In the genomic region with DNA sequence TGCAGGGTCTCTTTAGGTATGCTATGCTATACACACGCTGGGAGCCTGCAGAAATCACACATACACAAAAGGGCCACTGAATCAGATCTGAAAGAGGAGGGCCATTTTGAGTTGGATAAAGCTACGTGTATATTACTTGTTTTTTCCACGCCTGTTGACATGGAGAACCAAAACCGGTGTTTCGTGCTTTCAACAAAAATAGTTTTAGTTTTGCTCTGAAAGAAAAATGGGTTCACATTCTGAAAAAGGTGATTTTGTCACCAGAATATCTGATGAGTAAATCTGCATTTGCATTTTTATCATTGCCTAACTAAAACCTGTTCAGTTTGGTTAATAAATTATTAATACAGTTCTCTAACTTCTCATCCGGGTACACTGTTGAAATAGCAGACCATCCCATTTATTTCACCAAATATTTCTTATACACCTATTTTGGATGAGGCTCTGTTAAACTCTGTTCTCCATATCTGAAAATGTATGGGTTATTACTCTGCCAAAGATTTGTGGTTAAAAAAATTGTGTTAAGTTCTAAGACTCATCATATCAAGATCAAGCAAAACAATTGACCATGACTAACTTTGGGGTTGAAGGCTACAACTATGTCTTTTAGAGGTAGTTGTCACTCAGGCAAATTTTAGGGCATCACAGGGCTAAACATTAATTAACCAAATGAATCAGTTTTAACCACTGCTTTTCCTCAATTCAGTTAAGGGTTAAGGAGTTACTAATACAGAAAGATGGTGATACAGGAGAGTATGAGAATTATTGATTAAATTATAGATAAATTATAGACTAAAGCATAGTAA, we compare ENCODE assay signal across 1 cellular context.
A peak's percentile ranks its signal among the peaks of the same experiment; 100 is the strongest.
TF ChIP-seq lines count a peak whose summit lies in the region.

No MANE protein-coding gene starts in this region.

TF ChIP-seq in GM12878, 131 proteins besides CTCF, POLR2A, EP300 and RAD21 (continued from another document and continues in another):
- TF ChIP-seq ZNF217 (IDR thresholded peaks at IDR 0.05) (peak; percentile 81; the same call in 1 of the 2 replicates), SP1 (IDR thresholded peaks at IDR 0.05; ENCODE audit: low read depth, low read length) (no peak), KDM1A (IDR thresholded peaks at IDR 0.05; ENCODE audit: borderline replicate concordance) (no peak), POU2F2 (IDR thresholded peaks at IDR 0.05; ENCODE audit: borderline replicate concordance, low read depth, low read length) (no peak), IKZF1 (conservative IDR thresholded peaks at IDR 0.05) (no peak), STAT3 (IDR thresholded peaks at IDR 0.05; ENCODE audit: low read depth, low read length) (no peak), ASH2L (IDR thresholded peaks at IDR 0.05; ENCODE audit: borderline replicate concordance, low read depth) (no peak), TARDBP (IDR thresholded peaks at IDR 0.05; ENCODE audit: borderline replicate concordance) (no peak), SMAD5 (IDR thresholded peaks at IDR 0.05; ENCODE audit: low read depth) (no peak), ZBED1 (IDR thresholded peaks at IDR 0.05; ENCODE audit: borderline replicate concordance) (no peak), LARP7 (IDR thresholded peaks at IDR 0.05) (no peak), NFIC (IDR thresholded peaks at IDR 0.05; ENCODE audit: low read depth, low read length) (peak; percentile 67; the same call in 1 of the 2 replicates), JUND (IDR thresholded peaks at IDR 0.05; ENCODE audit: low read depth, low read length) (0 out of 2 replicates have a peak, but pooled peaks have one; percentile 4), SIN3A (IDR thresholded peaks at IDR 0.05; ENCODE audit: low read depth, low read length) (no peak), TCF12 (IDR thresholded peaks at IDR 0.05; ENCODE audit: low read depth, low read length) (no peak), NR2F1 (conservative IDR thresholded peaks at IDR 0.05) (peak; percentile 80), EGR1 (IDR thresholded peaks at IDR 0.05; ENCODE audit: borderline replicate concordance in 1 of 2, low read depth in 2 of 2, low read length in 2 of 2) (no peak), CBFB (IDR thresholded peaks at IDR 0.05; ENCODE audit: low read depth) (no peak), NR2C2 (IDR thresholded peaks at IDR 0.05; ENCODE audit: borderline replicate concordance, control insufficient read depth, insufficient read length, low read depth) (no peak), HCFC1 (IDR thresholded peaks at IDR 0.05; ENCODE audit: low read length) (no peak), IKZF2 (IDR thresholded peaks at IDR 0.05) (no peak; a peak in 1 of 4 replicates), POLR2AphosphoS2 (IDR thresholded peaks at IDR 0.05; ENCODE audit: low read depth, low read length) (no peak)
- TF ChIP-seq, protein P1, sequence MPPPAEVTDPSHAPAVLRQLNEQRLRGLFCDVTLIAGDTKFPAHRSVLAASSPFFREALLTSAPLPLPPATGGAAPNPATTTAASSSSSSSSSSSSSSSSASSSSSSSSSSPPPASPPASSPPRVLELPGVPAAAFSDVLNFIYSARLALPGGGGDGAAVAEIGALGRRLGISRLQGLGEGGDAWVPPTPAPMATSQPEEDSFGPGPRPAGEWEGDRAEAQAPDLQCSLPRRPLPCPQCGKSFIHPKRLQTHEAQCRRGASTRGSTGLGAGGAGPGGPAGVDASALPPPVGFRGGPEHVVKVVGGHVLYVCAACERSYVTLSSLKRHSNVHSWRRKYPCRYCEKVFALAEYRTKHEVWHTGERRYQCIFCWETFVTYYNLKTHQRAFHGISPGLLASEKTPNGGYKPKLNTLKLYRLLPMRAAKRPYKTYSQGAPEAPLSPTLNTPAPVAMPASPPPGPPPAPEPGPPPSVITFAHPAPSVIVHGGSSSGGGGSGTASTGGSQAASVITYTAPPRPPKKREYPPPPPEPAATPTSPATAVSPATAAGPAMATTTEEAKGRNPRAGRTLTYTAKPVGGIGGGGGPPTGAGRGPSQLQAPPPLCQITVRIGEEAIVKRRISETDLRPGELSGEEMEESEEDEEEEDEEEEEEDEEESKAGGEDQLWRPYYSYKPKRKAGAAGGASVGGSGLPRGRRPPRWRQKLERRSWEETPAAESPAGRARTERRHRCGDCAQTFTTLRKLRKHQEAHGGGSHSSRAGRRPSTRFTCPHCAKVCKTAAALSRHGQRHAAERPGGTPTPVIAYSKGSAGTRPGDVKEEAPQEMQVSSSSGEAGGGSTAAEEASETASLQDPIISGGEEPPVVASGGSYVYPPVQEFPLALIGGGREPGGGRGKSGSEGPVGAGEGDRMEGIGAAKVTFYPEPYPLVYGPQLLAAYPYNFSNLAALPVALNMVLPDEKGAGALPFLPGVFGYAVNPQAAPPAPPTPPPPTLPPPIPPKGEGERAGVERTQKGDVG (CRISPR knock-in tag; IDR thresholded peaks at IDR 0.05) = no peak
- TF ChIP-seq, protein P2, sequence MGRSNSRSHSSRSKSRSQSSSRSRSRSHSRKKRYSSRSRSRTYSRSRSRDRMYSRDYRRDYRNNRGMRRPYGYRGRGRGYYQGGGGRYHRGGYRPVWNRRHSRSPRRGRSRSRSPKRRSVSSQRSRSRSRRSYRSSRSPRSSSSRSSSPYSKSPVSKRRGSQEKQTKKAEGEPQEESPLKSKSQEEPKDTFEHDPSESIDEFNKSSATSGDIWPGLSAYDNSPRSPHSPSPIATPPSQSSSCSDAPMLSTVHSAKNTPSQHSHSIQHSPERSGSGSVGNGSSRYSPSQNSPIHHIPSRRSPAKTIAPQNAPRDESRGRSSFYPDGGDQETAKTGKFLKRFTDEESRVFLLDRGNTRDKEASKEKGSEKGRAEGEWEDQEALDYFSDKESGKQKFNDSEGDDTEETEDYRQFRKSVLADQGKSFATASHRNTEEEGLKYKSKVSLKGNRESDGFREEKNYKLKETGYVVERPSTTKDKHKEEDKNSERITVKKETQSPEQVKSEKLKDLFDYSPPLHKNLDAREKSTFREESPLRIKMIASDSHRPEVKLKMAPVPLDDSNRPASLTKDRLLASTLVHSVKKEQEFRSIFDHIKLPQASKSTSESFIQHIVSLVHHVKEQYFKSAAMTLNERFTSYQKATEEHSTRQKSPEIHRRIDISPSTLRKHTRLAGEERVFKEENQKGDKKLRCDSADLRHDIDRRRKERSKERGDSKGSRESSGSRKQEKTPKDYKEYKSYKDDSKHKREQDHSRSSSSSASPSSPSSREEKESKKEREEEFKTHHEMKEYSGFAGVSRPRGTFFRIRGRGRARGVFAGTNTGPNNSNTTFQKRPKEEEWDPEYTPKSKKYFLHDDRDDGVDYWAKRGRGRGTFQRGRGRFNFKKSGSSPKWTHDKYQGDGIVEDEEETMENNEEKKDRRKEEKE (IDR thresholded peaks at IDR 0.05) = no peak
- TF ChIP-seq, protein P3, sequence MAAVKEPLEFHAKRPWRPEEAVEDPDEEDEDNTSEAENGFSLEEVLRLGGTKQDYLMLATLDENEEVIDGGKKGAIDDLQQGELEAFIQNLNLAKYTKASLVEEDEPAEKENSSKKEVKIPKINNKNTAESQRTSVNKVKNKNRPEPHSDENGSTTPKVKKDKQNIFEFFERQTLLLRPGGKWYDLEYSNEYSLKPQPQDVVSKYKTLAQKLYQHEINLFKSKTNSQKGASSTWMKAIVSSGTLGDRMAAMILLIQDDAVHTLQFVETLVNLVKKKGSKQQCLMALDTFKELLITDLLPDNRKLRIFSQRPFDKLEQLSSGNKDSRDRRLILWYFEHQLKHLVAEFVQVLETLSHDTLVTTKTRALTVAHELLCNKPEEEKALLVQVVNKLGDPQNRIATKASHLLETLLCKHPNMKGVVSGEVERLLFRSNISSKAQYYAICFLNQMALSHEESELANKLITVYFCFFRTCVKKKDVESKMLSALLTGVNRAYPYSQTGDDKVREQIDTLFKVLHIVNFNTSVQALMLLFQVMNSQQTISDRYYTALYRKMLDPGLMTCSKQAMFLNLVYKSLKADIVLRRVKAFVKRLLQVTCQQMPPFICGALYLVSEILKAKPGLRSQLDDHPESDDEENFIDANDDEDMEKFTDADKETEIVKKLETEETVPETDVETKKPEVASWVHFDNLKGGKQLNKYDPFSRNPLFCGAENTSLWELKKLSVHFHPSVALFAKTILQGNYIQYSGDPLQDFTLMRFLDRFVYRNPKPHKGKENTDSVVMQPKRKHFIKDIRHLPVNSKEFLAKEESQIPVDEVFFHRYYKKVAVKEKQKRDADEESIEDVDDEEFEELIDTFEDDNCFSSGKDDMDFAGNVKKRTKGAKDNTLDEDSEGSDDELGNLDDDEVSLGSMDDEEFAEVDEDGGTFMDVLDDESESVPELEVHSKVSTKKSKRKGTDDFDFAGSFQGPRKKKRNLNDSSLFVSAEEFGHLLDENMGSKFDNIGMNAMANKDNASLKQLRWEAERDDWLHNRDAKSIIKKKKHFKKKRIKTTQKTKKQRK (IDR thresholded peaks at IDR 0.05; ENCODE audit: low read depth, low read length) = no peak
- TF ChIP-seq, protein P4, sequence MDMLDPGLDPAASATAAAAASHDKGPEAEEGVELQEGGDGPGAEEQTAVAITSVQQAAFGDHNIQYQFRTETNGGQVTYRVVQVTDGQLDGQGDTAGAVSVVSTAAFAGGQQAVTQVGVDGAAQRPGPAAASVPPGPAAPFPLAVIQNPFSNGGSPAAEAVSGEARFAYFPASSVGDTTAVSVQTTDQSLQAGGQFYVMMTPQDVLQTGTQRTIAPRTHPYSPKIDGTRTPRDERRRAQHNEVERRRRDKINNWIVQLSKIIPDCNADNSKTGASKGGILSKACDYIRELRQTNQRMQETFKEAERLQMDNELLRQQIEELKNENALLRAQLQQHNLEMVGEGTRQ (IDR thresholded peaks at IDR 0.05; ENCODE audit: borderline replicate concordance, low read depth, low read length) = no peak
- TF ChIP-seq, protein P5, sequence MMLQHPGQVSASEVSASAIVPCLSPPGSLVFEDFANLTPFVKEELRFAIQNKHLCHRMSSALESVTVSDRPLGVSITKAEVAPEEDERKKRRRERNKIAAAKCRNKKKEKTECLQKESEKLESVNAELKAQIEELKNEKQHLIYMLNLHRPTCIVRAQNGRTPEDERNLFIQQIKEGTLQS (IDR thresholded peaks at IDR 0.05; ENCODE audit: borderline replicate concordance, extremely low read depth, low read depth, low read length) = no peak
- TF ChIP-seq, protein P6, sequence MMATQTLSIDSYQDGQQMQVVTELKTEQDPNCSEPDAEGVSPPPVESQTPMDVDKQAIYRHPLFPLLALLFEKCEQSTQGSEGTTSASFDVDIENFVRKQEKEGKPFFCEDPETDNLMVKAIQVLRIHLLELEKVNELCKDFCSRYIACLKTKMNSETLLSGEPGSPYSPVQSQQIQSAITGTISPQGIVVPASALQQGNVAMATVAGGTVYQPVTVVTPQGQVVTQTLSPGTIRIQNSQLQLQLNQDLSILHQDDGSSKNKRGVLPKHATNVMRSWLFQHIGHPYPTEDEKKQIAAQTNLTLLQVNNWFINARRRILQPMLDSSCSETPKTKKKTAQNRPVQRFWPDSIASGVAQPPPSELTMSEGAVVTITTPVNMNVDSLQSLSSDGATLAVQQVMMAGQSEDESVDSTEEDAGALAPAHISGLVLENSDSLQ (IDR thresholded peaks at IDR 0.05) = peak; percentile 84
- TF ChIP-seq, protein P7, sequence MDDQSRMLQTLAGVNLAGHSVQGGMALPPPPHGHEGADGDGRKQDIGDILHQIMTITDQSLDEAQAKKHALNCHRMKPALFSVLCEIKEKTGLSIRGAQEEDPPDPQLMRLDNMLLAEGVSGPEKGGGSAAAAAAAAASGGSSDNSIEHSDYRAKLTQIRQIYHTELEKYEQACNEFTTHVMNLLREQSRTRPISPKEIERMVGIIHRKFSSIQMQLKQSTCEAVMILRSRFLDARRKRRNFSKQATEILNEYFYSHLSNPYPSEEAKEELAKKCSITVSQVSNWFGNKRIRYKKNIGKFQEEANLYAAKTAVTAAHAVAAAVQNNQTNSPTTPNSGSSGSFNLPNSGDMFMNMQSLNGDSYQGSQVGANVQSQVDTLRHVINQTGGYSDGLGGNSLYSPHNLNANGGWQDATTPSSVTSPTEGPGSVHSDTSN (IDR thresholded peaks at IDR 0.05; ENCODE audit: insufficient replicate concordance, low read depth, low read length) = no peak
- TF ChIP-seq, protein P8, sequence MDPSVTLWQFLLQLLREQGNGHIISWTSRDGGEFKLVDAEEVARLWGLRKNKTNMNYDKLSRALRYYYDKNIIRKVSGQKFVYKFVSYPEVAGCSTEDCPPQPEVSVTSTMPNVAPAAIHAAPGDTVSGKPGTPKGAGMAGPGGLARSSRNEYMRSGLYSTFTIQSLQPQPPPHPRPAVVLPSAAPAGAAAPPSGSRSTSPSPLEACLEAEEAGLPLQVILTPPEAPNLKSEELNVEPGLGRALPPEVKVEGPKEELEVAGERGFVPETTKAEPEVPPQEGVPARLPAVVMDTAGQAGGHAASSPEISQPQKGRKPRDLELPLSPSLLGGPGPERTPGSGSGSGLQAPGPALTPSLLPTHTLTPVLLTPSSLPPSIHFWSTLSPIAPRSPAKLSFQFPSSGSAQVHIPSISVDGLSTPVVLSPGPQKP (IDR thresholded peaks at IDR 0.05; ENCODE audit: low read depth, low read length) = no peak
- TF ChIP-seq, protein P9, sequence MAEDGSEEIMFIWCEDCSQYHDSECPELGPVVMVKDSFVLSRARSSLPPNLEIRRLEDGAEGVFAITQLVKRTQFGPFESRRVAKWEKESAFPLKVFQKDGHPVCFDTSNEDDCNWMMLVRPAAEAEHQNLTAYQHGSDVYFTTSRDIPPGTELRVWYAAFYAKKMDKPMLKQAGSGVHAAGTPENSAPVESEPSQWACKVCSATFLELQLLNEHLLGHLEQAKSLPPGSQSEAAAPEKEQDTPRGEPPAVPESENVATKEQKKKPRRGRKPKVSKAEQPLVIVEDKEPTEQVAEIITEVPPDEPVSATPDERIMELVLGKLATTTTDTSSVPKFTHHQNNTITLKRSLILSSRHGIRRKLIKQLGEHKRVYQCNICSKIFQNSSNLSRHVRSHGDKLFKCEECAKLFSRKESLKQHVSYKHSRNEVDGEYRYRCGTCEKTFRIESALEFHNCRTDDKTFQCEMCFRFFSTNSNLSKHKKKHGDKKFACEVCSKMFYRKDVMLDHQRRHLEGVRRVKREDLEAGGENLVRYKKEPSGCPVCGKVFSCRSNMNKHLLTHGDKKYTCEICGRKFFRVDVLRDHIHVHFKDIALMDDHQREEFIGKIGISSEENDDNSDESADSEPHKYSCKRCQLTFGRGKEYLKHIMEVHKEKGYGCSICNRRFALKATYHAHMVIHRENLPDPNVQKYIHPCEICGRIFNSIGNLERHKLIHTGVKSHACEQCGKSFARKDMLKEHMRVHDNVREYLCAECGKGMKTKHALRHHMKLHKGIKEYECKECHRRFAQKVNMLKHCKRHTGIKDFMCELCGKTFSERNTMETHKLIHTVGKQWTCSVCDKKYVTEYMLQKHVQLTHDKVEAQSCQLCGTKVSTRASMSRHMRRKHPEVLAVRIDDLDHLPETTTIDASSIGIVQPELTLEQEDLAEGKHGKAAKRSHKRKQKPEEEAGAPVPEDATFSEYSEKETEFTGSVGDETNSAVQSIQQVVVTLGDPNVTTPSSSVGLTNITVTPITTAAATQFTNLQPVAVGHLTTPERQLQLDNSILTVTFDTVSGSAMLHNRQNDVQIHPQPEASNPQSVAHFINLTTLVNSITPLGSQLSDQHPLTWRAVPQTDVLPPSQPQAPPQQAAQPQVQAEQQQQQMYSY (CRISPR knock-in tag; IDR thresholded peaks at IDR 0.05) = no peak
- TF ChIP-seq, protein P10, sequence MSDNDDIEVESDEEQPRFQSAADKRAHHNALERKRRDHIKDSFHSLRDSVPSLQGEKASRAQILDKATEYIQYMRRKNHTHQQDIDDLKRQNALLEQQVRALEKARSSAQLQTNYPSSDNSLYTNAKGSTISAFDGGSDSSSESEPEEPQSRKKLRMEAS (IDR thresholded peaks at IDR 0.05; ENCODE audit: low read depth, low read length) = no peak
